Comparison of ENCODE assay signal across 15 cellular contexts in genomic region chr3:56693750-56694149, GRCh38. TPM values are rescaled to one million over a fixed set of nuclear protein-coding genes. Genes with fewer than 3 reads are reported as not detected.
A peak's percentile ranks its signal among the peaks of the same experiment; 100 is the strongest.
DNase-seq lines count a peak whose midpoint lies in the region; ATAC-seq and TF ChIP-seq lines count a peak whose summit lies in the region.
"Had no signal": no experiment of that assay in that cellular context is flagged by ENCODE, and none has a peak within 500 bp of the region (broad histone marks: within the 10 kb centered on the region; RNA-seq: fewer than 3 reads in every experiment).

No MANE protein-coding gene starts in this region.

- intact Hi-C loops in CD4-positive, alpha-beta T cell (cut with DNase I, micrococcal nuclease), result loop anchor here in 1 of 2 experiments (2.0 kb wide), 1 partner anchor 535 kb away; no protein-coding TSS in a partner anchor
- intact Hi-C loops in activated CD8-positive, alpha-beta T cell treated with anti-CD3 and anti-CD28 coated beads for 36 hours (cut with micrococcal nuclease), result no loop called here

- no peaks in the 10 kb centered on the region for H3K36me3 Mint-ChIP-seq in CD4-positive, alpha-beta T cell (ENCODE audit: low read depth)
- no peaks in the 10 kb centered on the region for H3K36me3 Mint-ChIP-seq in activated CD8-positive, alpha-beta T cell treated with anti-CD3 and anti-CD28 coated beads for 36 hours (ENCODE audit: low read depth)

- no peaks in the 10 kb centered on the region for H3K9me3 Mint-ChIP-seq in CD4-positive, alpha-beta T cell
- no peaks in the 10 kb centered on the region for H3K9me3 Mint-ChIP-seq in activated CD8-positive, alpha-beta T cell treated with anti-CD3 and anti-CD28 coated beads for 36 hours

- H3K4me1 ChIP-seq in lung (ENCODE audit: control insufficient read depth in 2 of 2, insufficient read depth in 2 of 2, low read length in 2 of 2), result no peaks in the 10 kb centered on the region
- H3K4me1 ChIP-seq: psoas muscle had no signal

- H3K4me1 Mint-ChIP-seq in CD4-positive, alpha-beta T cell (ENCODE audit: low read depth), result peaks cover 44% of the 10 kb centered on the region
- peaks cover 44% of the 10 kb centered on the region for H3K4me1 Mint-ChIP-seq in activated CD8-positive, alpha-beta T cell treated with anti-CD3 and anti-CD28 coated beads for 36 hours (ENCODE audit: low read depth)

- H3K27ac ChIP-seq in CD4-positive, alpha-beta T cell (ENCODE audit: low read depth, low read length), result peak overlapping the region; percentile 42
- H3K27ac ChIP-seq in lung (ENCODE audit: low read depth in 1 of 2, low read length in 1 of 2), result no peak overlapping the region
- H3K27ac ChIP-seq: psoas muscle had no signal

- H3K4me3 Mint-ChIP-seq in CD4-positive, alpha-beta T cell, result peak overlapping the region; percentile 61
- peak overlapping the region; percentile 79 for H3K4me3 Mint-ChIP-seq in activated CD8-positive, alpha-beta T cell treated with anti-CD3 and anti-CD28 coated beads for 36 hours

- no peak for DNase-seq in CD4-positive, alpha-beta T cell
- DNase-seq in activated CD8-positive, alpha-beta T cell treated with anti-CD3 and anti-CD28 coated beads for 36 hours, result no peak
- DNase-seq in lung (ENCODE audit: low spot score), result peak; percentile 42
- no peak for DNase-seq in effector CD8-positive, alpha-beta T cell (lab: John Stamatoyannopoulos, UW)
- DNase-seq in NK-92 treated with Interleukin-12 subunit alpha and Interleukin-12 subunit beta, amount 100 ng/mL, for 24 hours (lab: John Stamatoyannopoulos, UW), result no peak
- DNase-seq: amniotic stem cell, DMS53, dorsolateral prefrontal cortex, NCI-H1092, NCI-H524, psoas muscle, SHP77 had no signal

- no peak for ATAC-seq in CD4-positive, alpha-beta T cell (ENCODE audit: poor library complexity)
- ATAC-seq in HG02759 (IDR thresholded peaks at IDR 0.05; ENCODE audit: unreplicated experiment) (peak; percentile 4), lung (ENCODE audit: insufficient read depth, low FRiP score) (peak; percentile 53), HG03175 (IDR thresholded peaks at IDR 0.05; ENCODE audit: unreplicated experiment) (no peak), GM18873 (IDR thresholded peaks at IDR 0.05; ENCODE audit: low FRiP score, unreplicated experiment) (no peak)
- ATAC-seq in activated CD8-positive, alpha-beta T cell treated with anti-CD3 and anti-CD28 coated beads for 36 hours, result no peak

- TF ChIP-seq CTCF in CD4-positive, alpha-beta T cell (IDR thresholded peaks at IDR 0.05), result no peak
- TF ChIP-seq CTCF in activated CD8-positive, alpha-beta T cell treated with anti-CD3 and anti-CD28 coated beads for 36 hours (IDR thresholded peaks at IDR 0.05), result no peak
- no peak for TF ChIP-seq CTCF in lung (IDR thresholded peaks at IDR 0.05; ENCODE audit: control extremely low read depth, extremely low read depth)

- no peaks in the 10 kb centered on the region for H3K9me3 ChIP-seq in CD4-positive, alpha-beta T cell (ENCODE audit: control insufficient read depth, low read length)
- no peaks in the 10 kb centered on the region for H3K9me3 ChIP-seq in lung (ENCODE audit: control insufficient read depth in 2 of 2, insufficient read depth in 1 of 2, low read length in 1 of 2)
- H3K9me3 ChIP-seq: psoas muscle had no signal

- POLR2A ChIA-PET in CD4-positive, alpha-beta T cell (lab: Charles Lee), result interaction anchor here (0.8 to 6.7 kb wide), 9 partner anchors 9 to 223 kb away, joined by 3 to 102 read pairs (median 4); partner anchors contain the start of genes ARHGEF3 and TASOR
- POLR2A ChIA-PET in activated CD8-positive, alpha-beta T cell treated with anti-CD3 and anti-CD28 coated beads for 36 hours (lab: Charles Lee), result interaction anchor here (0.6 to 1.8 kb wide), 8 partner anchors 11 to 171 kb away, joined by 3 to 6 read pairs (median 3); partner anchors contain the start of genes ARHGEF3 and TASOR

- H3K27me3 ChIP-seq in CD4-positive, alpha-beta T cell (ENCODE audit: control insufficient read depth, insufficient read depth, low read length), result no peaks in the 10 kb centered on the region
- H3K27me3 ChIP-seq in lung (ENCODE audit: control insufficient read depth, insufficient read depth), result no peaks in the 10 kb centered on the region
- H3K27me3 ChIP-seq: dorsolateral prefrontal cortex had no signal

- peak overlapping the region; percentile 76 for H3K27ac Mint-ChIP-seq in CD4-positive, alpha-beta T cell
- peak overlapping the region; percentile 27 for H3K27ac Mint-ChIP-seq in activated CD8-positive, alpha-beta T cell treated with anti-CD3 and anti-CD28 coated beads for 36 hours

- CTCF ChIA-PET in CD4-positive, alpha-beta T cell (lab: Charles Lee), result interaction anchor here (0.8 to 1.8 kb wide), 2 partner anchors 108 to 295 kb away, joined by 5 to 6 read pairs; partner anchors contain the start of gene ARHGEF3
- CTCF ChIA-PET in activated CD8-positive, alpha-beta T cell treated with anti-CD3 and anti-CD28 coated beads for 36 hours (lab: Charles Lee), result interaction anchor here (0.8 to 6.2 kb wide), 9 partner anchors 8 to 295 kb away, joined by 3 to 47 read pairs (median 4); no protein-coding TSS in a partner anchor

- H3K27me3 Mint-ChIP-seq in CD4-positive, alpha-beta T cell, result no peaks in the 10 kb centered on the region
- no peaks in the 10 kb centered on the region for H3K27me3 Mint-ChIP-seq in activated CD8-positive, alpha-beta T cell treated with anti-CD3 and anti-CD28 coated beads for 36 hours

- H3K36me3 ChIP-seq in lung (ENCODE audit: control insufficient read depth in 2 of 2, insufficient read depth in 2 of 2, low read length in 2 of 2), result no peaks in the 10 kb centered on the region

- WGBS in lung, 2 donors, result 13 to 39% methylated on average over 3 of the region's 3 CpGs

- no peak overlapping the region for H3K4me3 ChIP-seq in lung
- H3K4me3 ChIP-seq: dorsolateral prefrontal cortex, psoas muscle had no signal

RNA-seq across cellular contexts. Expression of gene TASOR, which starts 10.7 kb away (rescaled TPM):
- 10 to 100 TPM; 37.6 to 40.7 TPM for total RNA-seq in CD4-positive, alpha-beta T cell
- 10 to 100 TPM; 58.6 to 61.4 TPM for total RNA-seq in activated CD8-positive, alpha-beta T cell treated with anti-CD3 and anti-CD28 coated beads for 36 hours
- total RNA-seq in lung, result 100 to 1,000 TPM in 1 of 2 donors, 10 to 100 TPM in 1; 44.4 to 124 TPM
- 10 to 100 TPM; 20.1 to 23.8 TPM for polyA plus RNA-seq in lung

Comparison
In these comparisons a context has a peak if more than half of its experiments do, and no peak if none do; other contexts are left out.
1. ATAC-seq: peak in HG02759 (single experiment) and lung (single experiment); none in CD4-positive, alpha-beta T cell (single experiment), activated CD8-positive, alpha-beta T cell treated with anti-CD3 and anti-CD28 coated beads for 36 hours (single experiment), HG03175 (single experiment) and GM18873 (single experiment).